2 cellular contexts compared by ENCODE assay signal in genomic region chr10:123655763-123656162, GRCh38.
TF ChIP-seq lines count a peak whose summit lies in the region.

No MANE protein-coding gene starts in this region.

TF ChIP-seq in HCT116, 20 proteins besides CTCF, POLR2A, EP300 and RAD21:
- TF ChIP-seq EZH2 (IDR thresholded peaks at IDR 0.05) (no peak), SIN3A (IDR thresholded peaks at IDR 0.05; ENCODE audit: low read depth) (no peak), TCF7L2 (IDR thresholded peaks at IDR 0.05; ENCODE audit: borderline replicate concordance, extremely low read depth, insufficient read depth, insufficient read length) (peak; percentile 22), ELF1 (IDR thresholded peaks at IDR 0.05; ENCODE audit: borderline replicate concordance, low read depth) (no peak), MAX (IDR thresholded peaks at IDR 0.05) (no peak), CBX3 (IDR thresholded peaks at IDR 0.05; ENCODE audit: low read depth) (no peak), JUND (IDR thresholded peaks at IDR 0.05) (no peak)

TF ChIP-seq in H1, 55 proteins besides CTCF, POLR2A, EP300 and RAD21:
- TF ChIP-seq BACH1 (IDR thresholded peaks at IDR 0.05; ENCODE audit: low read length) = peak; percentile 63
- TF ChIP-seq MAFK (IDR thresholded peaks at IDR 0.05; ENCODE audit: low read depth, low read length) = peak; percentile 47; the same call in 1 of the 2 replicates
- TF ChIP-seq CREB1 (IDR thresholded peaks at IDR 0.05) = no peak
- no peak for TF ChIP-seq HDAC2 (IDR thresholded peaks at IDR 0.05; ENCODE audit: borderline replicate concordance in 1 of 2, low read depth in 2 of 2, low read length in 2 of 2)
- 0 out of 2 replicates have a peak, but pooled peaks have one; percentile 38 for TF ChIP-seq TEAD4 (IDR thresholded peaks at IDR 0.05; ENCODE audit: low read depth, low read length)
- TF ChIP-seq SIX5 (IDR thresholded peaks at IDR 0.05; ENCODE audit: low read depth, low read length) = no peak
- 0 out of 4 replicates have a peak, but pooled peaks of 1 of the 2 experiments have one; percentile 26 for TF ChIP-seq SIN3A (conservative IDR thresholded peaks at IDR 0.05 in 1 of 2, IDR thresholded peaks at IDR 0.05 in 1 of 2; ENCODE audit: low read depth in 1 of 2, low read length in 2 of 2)
- TF ChIP-seq YY1 (IDR thresholded peaks at IDR 0.05; ENCODE audit: low read depth, low read length) = no peak
TF ChIP-seq in H1: peak in this region for 4.
